In the genomic region with DNA sequence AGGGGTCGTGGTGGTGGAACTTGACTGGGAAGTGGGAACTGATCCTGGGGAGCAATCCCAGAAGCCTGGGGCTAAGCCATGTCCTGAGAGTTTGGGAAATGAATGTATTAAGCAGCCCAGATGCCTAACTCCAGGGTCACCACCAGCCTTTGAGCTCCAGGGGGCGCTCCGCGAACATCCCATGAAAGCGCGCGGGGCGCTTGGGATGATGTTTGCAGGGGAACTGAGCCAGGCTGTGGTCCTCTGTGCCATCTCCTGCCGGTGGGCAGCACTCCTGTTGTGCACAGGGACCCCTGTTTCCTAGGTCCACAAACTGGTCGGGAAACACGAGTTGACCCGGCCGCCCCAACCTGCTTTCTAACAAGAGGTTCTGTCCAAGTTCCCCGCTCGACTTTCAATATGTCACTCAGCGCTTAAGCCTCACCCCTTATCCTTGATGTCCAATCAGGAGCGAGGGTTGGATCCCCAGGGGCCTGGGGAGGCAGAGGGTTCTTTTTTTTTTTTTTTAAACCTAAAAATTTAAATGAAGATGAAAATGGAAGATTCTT, we compare ENCODE assay signal across 8 cellular contexts. TPM values are rescaled to one million over a fixed set of nuclear protein-coding genes. Genes with fewer than 3 reads are reported as not detected.
DNase-seq lines count a peak whose midpoint lies in the region; ATAC-seq, FAIRE-seq and TF ChIP-seq lines count a peak whose summit lies in the region.

No MANE protein-coding gene starts in this region.

- peak; percentile 97 for TF ChIP-seq CTCF in chondrocyte (IDR thresholded peaks at IDR 0.05)

- no peaks in the 10 kb centered on the region for H3K4me1 Mint-ChIP-seq in activated CD4-positive, alpha-beta T cell treated with anti-CD3 and anti-CD28 coated beads for 36 hours
- no peaks in the 10 kb centered on the region for H3K4me1 Mint-ChIP-seq in chondrocyte (ENCODE audit: low read depth)

- CTCF ChIA-PET in activated CD4-positive, alpha-beta T cell treated with anti-CD3 and anti-CD28 coated beads for 36 hours (lab: Charles Lee), result interaction anchor here (0.6 to 4.7 kb wide), 33 partner anchors 9 to 283 kb away, joined by 3 to 77 read pairs (median 5); a partner anchor contains a TSS

- peak; percentile 70 for ATAC-seq in HG03108 (IDR thresholded peaks at IDR 0.05; ENCODE audit: unreplicated experiment)
- ATAC-seq in activated CD4-positive, alpha-beta T cell treated with anti-CD3 and anti-CD28 coated beads for 36 hours, result peak; percentile 97
- no peak for ATAC-seq in HG03520 (IDR thresholded peaks at IDR 0.05; ENCODE audit: unreplicated experiment)

- no peaks in the 10 kb centered on the region for H3K36me3 Mint-ChIP-seq in activated CD4-positive, alpha-beta T cell treated with anti-CD3 and anti-CD28 coated beads for 36 hours (ENCODE audit: low read depth)
- no peaks in the 10 kb centered on the region for H3K36me3 Mint-ChIP-seq in chondrocyte (ENCODE audit: low read depth)

- intact Hi-C loops in activated CD4-positive, alpha-beta T cell treated with anti-CD3 and anti-CD28 coated beads for 36 hours (cut with DNase I, micrococcal nuclease), result loop anchor here (1.0 to 2.0 kb wide), 6 partner anchors 31 to 429 kb away; a partner anchor contains a TSS

- POLR2A ChIA-PET in activated CD4-positive, alpha-beta T cell treated with anti-CD3 and anti-CD28 coated beads for 36 hours (lab: Charles Lee), result no interaction called here

- no peak overlapping the region for H3K27ac Mint-ChIP-seq in activated CD4-positive, alpha-beta T cell treated with anti-CD3 and anti-CD28 coated beads for 36 hours
- no peak overlapping the region for H3K27ac Mint-ChIP-seq in chondrocyte (ENCODE audit: unreplicated experiment)

- H3K4me3 Mint-ChIP-seq in activated CD4-positive, alpha-beta T cell treated with anti-CD3 and anti-CD28 coated beads for 36 hours, result peak overlapping the region; percentile 68
- H3K4me3 Mint-ChIP-seq in chondrocyte (ENCODE audit: unreplicated experiment), result peak overlapping the region; percentile 68

- H3K9me3 Mint-ChIP-seq in activated CD4-positive, alpha-beta T cell treated with anti-CD3 and anti-CD28 coated beads for 36 hours (ENCODE audit: low read depth), result peaks cover 6% of the 10 kb centered on the region
- H3K9me3 Mint-ChIP-seq in chondrocyte (ENCODE audit: low read depth), result peaks cover 10% of the 10 kb centered on the region

- DNase-seq in NCI-H446 (lab: John Stamatoyannopoulos, UW) (peak; percentile 68 to 87), chondrocyte (ENCODE audit: low spot score) (no peak), kidney glomerular epithelial cell (lab: John Stamatoyannopoulos, UW) (peak; percentile 66)
- DNase-seq in activated CD4-positive, alpha-beta T cell treated with anti-CD3 and anti-CD28 coated beads for 36 hours, result peak; percentile 87
- DNase-seq in stimulated activated CD4-positive, alpha-beta T cell treated with anti-CD3 and anti-CD28 coated beads, Interleukin-15, amount 100 ng/mL, for 24 hours, result peak; percentile 83

- FAIRE-seq in G401.6 (lab: Jason Lieb, UNC), result peak; percentile 13

- peaks cover 5% of the 10 kb centered on the region for H3K27me3 Mint-ChIP-seq in activated CD4-positive, alpha-beta T cell treated with anti-CD3 and anti-CD28 coated beads for 36 hours
- peaks cover 22% of the 10 kb centered on the region for H3K27me3 Mint-ChIP-seq in chondrocyte (ENCODE audit: low read depth)

RNA-seq across cellular contexts. Expression of a gene that starts 14.4 kb away (rescaled TPM):
- not detected for total RNA-seq in activated CD4-positive, alpha-beta T cell treated with anti-CD3 and anti-CD28 coated beads for 36 hours
- not detected in 3 replicates for total RNA-seq in chondrocyte

RNA-seq across cellular contexts. Expression of a gene that starts 40.9 kb away (rescaled TPM):
- 1 to 10 TPM; 4.8 to 6.9 TPM for total RNA-seq in activated CD4-positive, alpha-beta T cell treated with anti-CD3 and anti-CD28 coated beads for 36 hours
- total RNA-seq in chondrocyte, result 15.0 to 20.0 TPM (median 19.6 TPM) in 3 replicates

RNA-seq across cellular contexts. Expression of a gene that starts 53.1 kb away (rescaled TPM):
- total RNA-seq in activated CD4-positive, alpha-beta T cell treated with anti-CD3 and anti-CD28 coated beads for 36 hours, result 100 to 1,000 TPM; 742 to 890 TPM
- 95.0 to 119 TPM (median 104 TPM) in 3 replicates for total RNA-seq in chondrocyte

RNA-seq across cellular contexts. Expression of a gene that starts 55.2 kb away (rescaled TPM):
- under 1 TPM in 1 of 2 experiments, not detected in 1; 0.40 TPM for total RNA-seq in activated CD4-positive, alpha-beta T cell treated with anti-CD3 and anti-CD28 coated beads for 36 hours
- not detected in 3 replicates for total RNA-seq in chondrocyte
